Comparison of ENCODE assay signal across 32 cellular contexts in the genomic region with DNA sequence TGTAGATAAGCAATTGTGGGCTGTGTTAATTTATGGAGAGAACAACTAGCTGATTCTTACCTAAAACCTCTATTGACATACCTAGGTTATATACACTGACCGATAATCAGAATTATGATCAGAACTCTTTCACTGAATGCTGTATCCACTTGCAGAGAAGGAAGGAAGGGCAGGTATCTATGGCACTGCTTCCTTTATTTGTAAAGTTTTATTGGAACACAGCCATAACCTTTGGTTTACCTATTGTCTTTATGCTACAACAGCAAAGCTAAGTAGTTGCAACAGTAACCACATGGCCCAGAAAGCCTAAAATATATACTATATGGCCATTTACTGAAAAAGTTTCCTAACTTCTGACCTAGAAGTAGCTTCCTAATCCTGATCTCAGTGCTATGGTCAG.
"Had no signal": no experiment of that assay in that cellular context is flagged by ENCODE, and none has a peak within 500 bp of the region (broad histone marks: within the 10 kb centered on the region; RNA-seq: fewer than 3 reads in every experiment).

No MANE protein-coding gene starts in this region.

- H3K9me3 Mint-ChIP-seq: activated T-cell treated with anti-CD3 and anti-CD28 coated beads, Interleukin-2, amount 50 U/mL, for 4 hours; activated T-helper 17 cell treated with anti-CD3 and anti-CD28 coated beads, Interleukin-2, amount 50 U/mL, for 72 hours; central memory CD8-positive, alpha-beta T cell had no signal

- H3K27ac Mint-ChIP-seq: activated B cell treated with CpG ODN at 0.5 μM for 24 hours; activated CD8-positive, alpha-beta T cell treated with anti-CD3 and anti-CD28 coated beads for 36 hours; activated naive CD8-positive, alpha-beta T cell; activated T-helper 17 cell treated with anti-CD3 and anti-CD28 coated beads, Interleukin-2, amount 50 U/mL, for 72 hours; dendritic cell treated with granulocyte-macrophage colony-stimulating factor and Interleukin-4, amounts not matched to agents 40 ng/mL and 50 ng/mL, for 4 days; endodermal cell had no signal

- DNase-seq: activated B cell treated with CpG ODN at 0.5 μM for 24 hours; activated CD4-positive, alpha-beta T cell treated with anti-CD3 and anti-CD28 coated beads for 48 hours; activated CD4-positive, alpha-beta T cell treated with anti-CD3 and anti-CD28 coated beads, Interleukin-2, amount 50 U/mL, for 1 hour; activated CD4-positive, alpha-beta T cell treated with anti-CD3 and anti-CD28 coated beads, Interleukin-2, amount 50 U/mL, for 48 hours; activated CD8-positive, alpha-beta memory T cell treated with anti-CD3 and anti-CD28 coated beads for 24 hours; activated CD8-positive, alpha-beta T cell treated with anti-CD3 and anti-CD28 coated beads for 36 hours; activated effector memory CD4-positive, alpha-beta T cell treated with Interleukin-2 at 50 U/mL for 16 hours; activated gamma-delta T cell treated with Interleukin-2 at 50 U/mL for 16 hours; activated naive CD4-positive, alpha-beta T cell treated with anti-CD3 and anti-CD28 coated beads, Interleukin-2, amount 50 U/mL, for 16 hours; activated naive CD4-positive, alpha-beta T cell treated with Interleukin-2 at 50 U/mL for 16 hours; activated T-cell treated with anti-CD3 and anti-CD28 coated beads, Interleukin-2, amount 50 U/mL, for 4 hours; amniotic stem cell; anterior cingulate cortex; brain microvascular endothelial cell; dorsolateral prefrontal cortex; effector memory CD4-positive, alpha-beta T cell; endodermal cell; erythroblast; foreskin keratinocyte; gastrocnemius medialis; glutamatergic neuron; heart left ventricle; T-helper 2 cell had no signal

- H3K27ac ChIP-seq: brain microvascular endothelial cell, coronary artery, dorsolateral prefrontal cortex, esophagus muscularis mucosa, foreskin keratinocyte, gastrocnemius medialis, heart left ventricle had no signal

- H3K36me3 ChIP-seq: brain microvascular endothelial cell, esophagus muscularis mucosa, gastrocnemius medialis, heart left ventricle had no signal

- H3K27me3 Mint-ChIP-seq: activated B cell treated with CpG ODN at 0.5 μM for 24 hours; activated CD8-positive, alpha-beta T cell treated with anti-CD3 and anti-CD28 coated beads for 36 hours; activated naive CD8-positive, alpha-beta T cell; activated T-helper 17 cell treated with anti-CD3 and anti-CD28 coated beads, Interleukin-2, amount 50 U/mL, for 72 hours; central memory CD8-positive, alpha-beta T cell; dendritic cell treated with granulocyte-macrophage colony-stimulating factor and Interleukin-4, amounts not matched to agents 40 ng/mL and 50 ng/mL, for 4 days had no signal

- H3K9me3 ChIP-seq: gastrocnemius medialis had no signal

- FAIRE-seq: astrocyte, bronchial epithelial cell had no signal

- H3K4me1 ChIP-seq: esophagus muscularis mucosa, foreskin keratinocyte, gastrocnemius medialis had no signal

- H3K4me3 Mint-ChIP-seq: activated B cell treated with CpG ODN at 0.5 μM for 24 hours; activated CD8-positive, alpha-beta T cell treated with anti-CD3 and anti-CD28 coated beads for 36 hours; activated naive CD8-positive, alpha-beta T cell; activated T-cell treated with anti-CD3 and anti-CD28 coated beads, Interleukin-2, amount 50 U/mL, for 4 hours; activated T-helper 17 cell treated with anti-CD3 and anti-CD28 coated beads, Interleukin-2, amount 50 U/mL, for 72 hours; central memory CD8-positive, alpha-beta T cell; dendritic cell treated with granulocyte-macrophage colony-stimulating factor and Interleukin-4, amounts not matched to agents 40 ng/mL and 50 ng/mL, for 4 days; endodermal cell had no signal

- H3K27me3 ChIP-seq: brain microvascular endothelial cell, dorsolateral prefrontal cortex, esophagus muscularis mucosa, foreskin keratinocyte, gastrocnemius medialis, heart left ventricle had no signal

- H3K36me3 Mint-ChIP-seq: activated naive CD8-positive, alpha-beta T cell had no signal

- ATAC-seq: activated CD4-positive, CD25-positive, alpha-beta regulatory T cell treated with anti-CD3 and anti-CD28 coated beads, Interleukin-2, amount 50 U/mL, for 24 hours; activated CD8-positive, alpha-beta T cell treated with anti-CD3 and anti-CD28 coated beads for 36 hours; activated T-cell treated with anti-CD3 and anti-CD28 coated beads, Interleukin-2, amount 50 U/mL, for 4 hours; activated T-helper 17 cell treated with anti-CD3 and anti-CD28 coated beads, Interleukin-2, amount 50 U/mL, for 72 hours; foreskin keratinocyte; gastrocnemius medialis; heart left ventricle had no signal

- H3K4me1 Mint-ChIP-seq: endodermal cell had no signal

- H3K4me3 ChIP-seq: coronary artery, dorsolateral prefrontal cortex, esophagus muscularis mucosa, gastrocnemius medialis, heart left ventricle had no signal
